Comparison of ENCODE assay signal across 14 cellular contexts in the genomic region with DNA sequence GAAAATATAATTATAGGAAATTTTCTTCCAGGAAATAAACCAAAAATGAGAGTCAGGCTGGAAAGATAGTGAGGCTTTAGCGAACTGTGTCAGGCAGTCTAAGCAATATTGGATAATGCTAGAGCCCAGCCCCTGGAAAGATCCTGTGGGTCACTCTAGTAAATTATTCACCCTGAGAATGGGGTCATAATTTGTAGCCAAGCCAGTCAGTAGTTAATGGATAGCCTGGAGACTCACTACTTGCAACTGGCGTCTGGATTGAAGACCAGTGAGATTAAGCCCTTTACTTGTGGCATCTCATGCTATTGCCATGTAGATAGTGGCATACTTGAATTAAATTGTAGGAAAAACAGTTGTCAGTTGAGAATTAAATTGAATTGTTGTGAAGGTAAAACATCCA. TPM values are rescaled to one million over a fixed set of nuclear protein-coding genes. Genes with fewer than 3 reads are reported as not detected.
"Had no signal": no experiment of that assay in that cellular context is flagged by ENCODE, and none has a peak within 500 bp of the region (broad histone marks: within the 10 kb centered on the region; RNA-seq: fewer than 3 reads in every experiment).

No MANE protein-coding gene starts in this region.

RNA-seq across cellular contexts. Expression of a gene that starts 51.0 kb away (rescaled TPM):
- total RNA-seq: activated B cell treated with CpG ODN at 0.5 μM for 24 hours; activated CD8-positive, alpha-beta T cell treated with anti-CD3 and anti-CD28 coated beads for 36 hours; activated T-cell treated with anti-CD3 and anti-CD28 coated beads, Interleukin-2, amount 50 U/mL, for 4 hours; activated T-helper 17 cell treated with anti-CD3 and anti-CD28 coated beads, Interleukin-2, amount 50 U/mL, for 72 hours; astrocyte; chondrocyte; dermis blood vessel endothelial cell; esophagus squamous epithelium; fibroblast of lung; fibroblast of villous mesenchyme; gastroesophageal sphincter; T-helper 17 cell had no signal
- polyA plus RNA-seq: adipose tissue, esophagus, fibroblast of lung had no signal
